Comparison of ENCODE assay signal across 9 cellular contexts in genomic region chr18:23862071-23862470, GRCh38.
DNase-seq lines count a peak whose midpoint lies in the region; ATAC-seq and TF ChIP-seq lines count a peak whose summit lies in the region.
"Had no signal": no experiment of that assay in that cellular context is flagged by ENCODE, and none has a peak within 500 bp of the region (broad histone marks: within the 10 kb centered on the region; RNA-seq: fewer than 3 reads in every experiment).

No MANE protein-coding gene starts in this region.

- no peaks in the 10 kb centered on the region for H3K27me3 Mint-ChIP-seq in activated CD4-positive, alpha-beta T cell treated with anti-CD3 and anti-CD28 coated beads, Interleukin-2, amount 10 ng/mL, durations not matched to agents 7 days and 5 days
- no peaks in the 10 kb centered on the region for H3K27me3 Mint-ChIP-seq in stimulated activated naive B cell treated with anti-CD40 and anti-IgM and Interleukin-4, amounts not matched to agents 10 μg/mL and 1 μg/mL and 100 μg/mL, for 72 hours

- H3K27ac Mint-ChIP-seq in activated CD4-positive, alpha-beta T cell treated with anti-CD3 and anti-CD28 coated beads, Interleukin-2, amount 10 ng/mL, durations not matched to agents 7 days and 5 days, result peak overlapping the region; percentile 84
- H3K27ac Mint-ChIP-seq in stimulated activated naive B cell treated with anti-CD40 and anti-IgM and Interleukin-4, amounts not matched to agents 10 μg/mL and 1 μg/mL and 100 μg/mL, for 72 hours, result peak overlapping the region; percentile 71

- peaks cover 10% of the 10 kb centered on the region for H3K9me3 Mint-ChIP-seq in activated CD4-positive, alpha-beta T cell treated with anti-CD3 and anti-CD28 coated beads, Interleukin-2, amount 10 ng/mL, durations not matched to agents 7 days and 5 days
- H3K9me3 Mint-ChIP-seq in stimulated activated naive B cell treated with anti-CD40 and anti-IgM and Interleukin-4, amounts not matched to agents 10 μg/mL and 1 μg/mL and 100 μg/mL, for 72 hours, result no peaks in the 10 kb centered on the region

- TF ChIP-seq CTCF in upper lobe of right lung (IDR thresholded peaks at IDR 0.05) (no peak), MM.1S (IDR thresholded peaks at IDR 0.05; ENCODE audit: low read length) (no peak)

- no peak overlapping the region for H3K4me3 ChIP-seq in upper lobe of right lung
- no peak overlapping the region for H3K4me3 ChIP-seq in MM.1S (ENCODE audit: low read length)

- peak in 1 of 2 donors; percentile 13 for ATAC-seq in stimulated activated naive B cell treated with anti-CD40 and anti-IgM and Interleukin-4, amounts not matched to agents 10 μg/mL and 1 μg/mL and 100 μg/mL, for 72 hours (replicated peaks)
- ATAC-seq in upper lobe of right lung, result no peak

- H4K20me1 ChIP-seq in MM.1S (ENCODE audit: insufficient read depth, low read length), result no peaks in the 10 kb centered on the region

- intact Hi-C loops in upper lobe of right lung (cut with DNase I), result no loop called here

- POLR2A ChIA-PET in activated CD4-positive, alpha-beta T cell treated with anti-CD3 and anti-CD28 coated beads, Interleukin-2, amount 10 ng/mL, durations not matched to agents 7 days and 5 days (lab: Charles Lee), result no interaction called here

- no peak overlapping the region for H3K9ac ChIP-seq in MM.1S (ENCODE audit: low read length)

- no peak overlapping the region for H3K4me3 Mint-ChIP-seq in activated CD4-positive, alpha-beta T cell treated with anti-CD3 and anti-CD28 coated beads, Interleukin-2, amount 10 ng/mL, durations not matched to agents 7 days and 5 days
- peak overlapping the region in 1 of 2 donors; percentile 3 for H3K4me3 Mint-ChIP-seq in stimulated activated naive B cell treated with anti-CD40 and anti-IgM and Interleukin-4, amounts not matched to agents 10 μg/mL and 1 μg/mL and 100 μg/mL, for 72 hours

- H3K4me1 ChIP-seq in upper lobe of right lung (peaks cover 3% of the 10 kb centered on the region), MM.1S (ENCODE audit: low read length) (no peaks in the 10 kb centered on the region)

- CTCF ChIA-PET in activated CD4-positive, alpha-beta T cell treated with anti-CD3 and anti-CD28 coated beads, Interleukin-2, amount 10 ng/mL, durations not matched to agents 7 days and 5 days (lab: Charles Lee), result interaction anchor here (1.0 to 2.1 kb wide), 3 partner anchors 12 to 24 kb away, joined by 3 to 4 read pairs (median 4); no protein-coding TSS in a partner anchor

- DNase-seq in activated CD4-positive, alpha-beta T cell treated with anti-CD3 and anti-CD28 coated beads, Interleukin-2, amount 10 ng/mL, durations not matched to agents 7 days and 5 days, result no peak
- DNase-seq in activated CD4-positive, alpha-beta T cell treated with anti-CD3 and anti-CD28 coated beads, Interleukin-2, amount 50 U/mL, for 4 hours, result no peak
- DNase-seq in UCSD-AML1 (lab: John Stamatoyannopoulos, UW; ENCODE audit: unreplicated experiment) (peak; percentile 32), glomerular visceral epithelial cell (ENCODE audit: extremely low spot score) (peak; percentile 47), upper lobe of right lung (no peak), MM.1S (no peak)
- DNase-seq in stimulated activated naive B cell treated with anti-CD40 and anti-IgM and Interleukin-4, amounts not matched to agents 10 μg/mL and 1 μg/mL and 100 μg/mL, for 72 hours, result no peak
- no peak for DNase-seq in stimulated activated CD4-positive, alpha-beta T cell treated with anti-CD3 and anti-CD28 coated beads, Interleukin-4, amount 100 ng/mL, for 1 hour
- DNase-seq: NCI-H510A treated with DMSO at 0.1 percent for 48 hours had no signal

- H2AFZ ChIP-seq in MM.1S (ENCODE audit: low read length), result no peak overlapping the region

- H3K36me3 ChIP-seq in upper lobe of right lung (no peaks in the 10 kb centered on the region), MM.1S (replicated peaks; ENCODE audit: insufficient read depth, low read length) (no peaks in the 10 kb centered on the region)

- H3K4me2 ChIP-seq in MM.1S (ENCODE audit: low read depth, low read length), result no peak overlapping the region

- H3K27me3 ChIP-seq in upper lobe of right lung, result no peaks in the 10 kb centered on the region
- H3K27me3 ChIP-seq in MM.1S (replicated peaks; ENCODE audit: insufficient read depth, low read length), result no peaks in the 10 kb centered on the region

- H3F3A ChIP-seq in MM.1S (ENCODE audit: insufficient read depth, low read length), result no peaks in the 10 kb centered on the region

- H3K9me2 ChIP-seq in MM.1S (replicated peaks; ENCODE audit: insufficient read depth, low read length), result no peaks in the 10 kb centered on the region

- H3K4me1 Mint-ChIP-seq in activated CD4-positive, alpha-beta T cell treated with anti-CD3 and anti-CD28 coated beads, Interleukin-2, amount 10 ng/mL, durations not matched to agents 7 days and 5 days, result peaks cover 61% of the 10 kb centered on the region
- peaks cover 45 to 80% of the 10 kb centered on the region in 2 donors for H3K4me1 Mint-ChIP-seq in stimulated activated naive B cell treated with anti-CD40 and anti-IgM and Interleukin-4, amounts not matched to agents 10 μg/mL and 1 μg/mL and 100 μg/mL, for 72 hours

- no peaks in the 10 kb centered on the region for H3K79me2 ChIP-seq in MM.1S (ENCODE audit: low read length)

- no peak overlapping the region for H3K27ac ChIP-seq in upper lobe of right lung
- no peak overlapping the region for H3K27ac ChIP-seq in MM.1S (ENCODE audit: low read length)

- H3K36me3 Mint-ChIP-seq in activated CD4-positive, alpha-beta T cell treated with anti-CD3 and anti-CD28 coated beads, Interleukin-2, amount 10 ng/mL, durations not matched to agents 7 days and 5 days (ENCODE audit: low read depth), result peaks cover 9% of the 10 kb centered on the region
- no peaks in the 10 kb centered on the region for H3K36me3 Mint-ChIP-seq in stimulated activated naive B cell treated with anti-CD40 and anti-IgM and Interleukin-4, amounts not matched to agents 10 μg/mL and 1 μg/mL and 100 μg/mL, for 72 hours

- H3K9me3 ChIP-seq in upper lobe of right lung (no peaks in the 10 kb centered on the region), MM.1S (replicated peaks; ENCODE audit: insufficient read depth, low read length) (no peaks in the 10 kb centered on the region)

Comparison
In these comparisons a context has a peak if more than half of its experiments do, and no peak if none do; other contexts are left out.
1. DNase-seq: peak in UCSD-AML1 (single experiment) and glomerular visceral epithelial cell (single experiment); none in activated CD4-positive, alpha-beta T cell treated with anti-CD3 and anti-CD28 coated beads, Interleukin-2, amount 10 ng/mL, durations not matched to agents 7 days and 5 days (single experiment), activated CD4-positive, alpha-beta T cell treated with anti-CD3 and anti-CD28 coated beads, Interleukin-2, amount 50 U/mL, for 4 hours (0 of 2), stimulated activated naive B cell treated with anti-CD40 and anti-IgM and Interleukin-4, amounts not matched to agents 10 μg/mL and 1 μg/mL and 100 μg/mL, for 72 hours (single experiment), upper lobe of right lung (single experiment), MM.1S (single experiment) and stimulated activated CD4-positive, alpha-beta T cell treated with anti-CD3 and anti-CD28 coated beads, Interleukin-4, amount 100 ng/mL, for 1 hour (single experiment).